In the genomic region with DNA sequence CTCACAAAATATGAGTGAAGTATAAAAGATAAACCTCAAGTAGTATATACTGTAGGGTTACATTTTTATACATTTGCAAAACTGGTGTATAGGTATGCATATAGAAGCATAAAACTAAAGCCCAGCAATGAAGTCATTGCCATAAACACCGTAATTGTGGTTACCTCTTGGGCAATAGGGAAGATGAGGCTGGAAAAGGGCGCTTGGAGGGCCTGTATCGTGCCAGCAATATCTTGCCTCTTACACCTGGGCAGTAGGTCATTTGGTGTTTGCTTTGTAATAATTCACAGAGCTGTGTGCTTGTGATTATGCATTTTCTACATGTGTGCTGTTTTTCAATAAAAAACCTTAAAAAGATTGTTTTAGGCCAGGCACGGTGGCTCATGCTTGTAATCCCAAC, we compare ENCODE assay signal across 19 cellular contexts.
"Had no signal": no experiment of that assay in that cellular context is flagged by ENCODE, and none has a peak within 500 bp of the region (broad histone marks: within the 10 kb centered on the region; RNA-seq: fewer than 3 reads in every experiment).

No MANE protein-coding gene starts in this region.

- H3K9me3 ChIP-seq: colonic mucosa, esophagus squamous epithelium, gastrocnemius medialis, left lung had no signal

- DNase-seq: cerebellar nuclear complex; colonic mucosa; cortex of kidney; effector CD8-positive, alpha-beta T cell; esophagus squamous epithelium; foreskin fibroblast; foreskin melanocyte; gastrocnemius medialis; glutamatergic neuron; heart right ventricle; hippocampal formation; left cardiac atrium; left lung; left ventricle myocardium superior; mammary epithelial cell; mesendoderm; midbrain; naive B cell had no signal

- H3K36me3 ChIP-seq: colonic mucosa, gastrocnemius medialis had no signal

- ATAC-seq: gastrocnemius medialis, heart right ventricle, left cardiac atrium, left lung, left ventricle myocardium superior had no signal

- H3K4me3 ChIP-seq: colonic mucosa, esophagus squamous epithelium, gastrocnemius medialis, heart right ventricle, left lung, lung had no signal

- H3K27ac ChIP-seq: colonic mucosa, esophagus squamous epithelium, gastrocnemius medialis, heart right ventricle, left lung had no signal

- H3K4me1 ChIP-seq: colonic mucosa, esophagus squamous epithelium, left lung had no signal

- H3K27me3 ChIP-seq: colonic mucosa, esophagus squamous epithelium, gastrocnemius medialis, heart right ventricle, left lung had no signal
